ENCODE assay signal across 14 cellular contexts in genomic region chr9:83355024-83355444, GRCh38.
DNase-seq lines count a peak whose midpoint lies in the region; ATAC-seq and TF ChIP-seq lines count a peak whose summit lies in the region.
"Had no signal": no experiment of that assay in that cellular context is flagged by ENCODE, and none has a peak within 500 bp of the region (broad histone marks: within the 10 kb centered on the region; RNA-seq: fewer than 3 reads in every experiment).

No MANE protein-coding gene starts in this region.

- H3K9ac ChIP-seq in adipocyte (ENCODE audit: low read length), result no peak overlapping the region

- 53 to 79% (median 70%) methylated on average over 4 of the region's 4 CpGs for WGBS in heart left ventricle, 4 donors

- CTCF ChIA-PET in HEK293 (lab: Yijun Ruan, JAX), result no interaction called here

- in situ Hi-C loops in gastrocnemius medialis (cut with MboI; ENCODE audit: low sequenced_read_pairs in 4 of 4), result no loop called here

- TF ChIP-seq CTCF in HEK293 (tag by site-specific recombination; IDR thresholded peaks at IDR 0.05), result no peak
- TF ChIP-seq CTCF in heart left ventricle (IDR thresholded peaks at IDR 0.05), result no peak
- no peak for TF ChIP-seq CTCF in gastrocnemius medialis (IDR thresholded peaks at IDR 0.05 in 4 of 5, conservative IDR thresholded peaks at IDR 0.05 in 1 of 5)

- peak; percentile 44 to 89 (median 81) for ATAC-seq in heart left ventricle
- ATAC-seq in gastrocnemius medialis, result peak; percentile 26 to 46
- ATAC-seq in GM21723 (IDR thresholded peaks at IDR 0.05; ENCODE audit: unreplicated experiment), result no peak
- ATAC-seq: activated T-helper 17 cell treated with anti-CD3 and anti-CD28 coated beads, Interleukin-2, amount 50 U/mL, for 72 hours; CD8-positive, alpha-beta T cell; T-helper 17 cell had no signal

- no peak for TF ChIP-seq POLR2A in heart left ventricle (IDR thresholded peaks at IDR 0.05)
- no peak for TF ChIP-seq POLR2A in gastrocnemius medialis (IDR thresholded peaks at IDR 0.05)

- no peaks in the 10 kb centered on the region for H3K4me1 ChIP-seq in HEK293 (ENCODE audit: control insufficient read depth, insufficient read depth, low read length)
- peaks cover 8% of the 10 kb centered on the region for H3K4me1 ChIP-seq in adipocyte (ENCODE audit: control insufficient read depth, insufficient read depth, low read length)
- H3K4me1 ChIP-seq in heart left ventricle, result peaks cover 0 to 11% (median 0%) of the 10 kb centered on the region in 12 donors
- no peaks in the 10 kb centered on the region for H3K4me1 ChIP-seq in gastrocnemius medialis
- H3K4me1 ChIP-seq: stomach had no signal

- intact Hi-C loops in heart left ventricle (cut with DNase I), result loop anchor here in 1 of 10 donors (10.0 kb wide), 1 partner anchor 60 kb away; no protein-coding TSS in a partner anchor
- intact Hi-C loops in gastrocnemius medialis (cut with DNase I; ENCODE audit: low total_unique reads), result no loop called here

- H3K9me3 ChIP-seq in HEK293 (ENCODE audit: control insufficient read depth, insufficient read depth, low read depth, low read length) (no peaks in the 10 kb centered on the region), adipocyte (ENCODE audit: control insufficient read depth, low read length) (no peaks in the 10 kb centered on the region), heart left ventricle (peaks cover 0 to 9% (median 0%) of the 10 kb centered on the region in 12 donors), gastrocnemius medialis (no peaks in the 10 kb centered on the region)
- H3K9me3 ChIP-seq: stomach had no signal

- POLR2A ChIA-PET in HEK293 (lab: Yijun Ruan, JAX), result no interaction called here

- H3K36me3 ChIP-seq in HEK293 (ENCODE audit: control insufficient read depth in 2 of 2, insufficient read depth in 1 of 2, low read length in 2 of 2) (no peaks in the 10 kb centered on the region), adipocyte (ENCODE audit: control insufficient read depth, insufficient read depth, low read length, severe bottlenecking) (no peaks in the 10 kb centered on the region), heart left ventricle (no peaks in the 10 kb centered on the region), gastrocnemius medialis (no peaks in the 10 kb centered on the region)
- H3K36me3 ChIP-seq: stomach had no signal

- H3K27me3 ChIP-seq in adipocyte (replicated peaks; ENCODE audit: control insufficient read depth, insufficient read depth, low read length) (no peaks in the 10 kb centered on the region), heart left ventricle (no peaks in the 10 kb centered on the region), gastrocnemius medialis (no peaks in the 10 kb centered on the region)
- H3K27me3 ChIP-seq: stomach had no signal

- no peak overlapping the region for H3K4me3 ChIP-seq in HEK293 (ENCODE audit: low read depth, low read length)
- H3K4me3 ChIP-seq in adipocyte (ENCODE audit: low read length), result no peak overlapping the region
- H3K4me3 ChIP-seq in heart left ventricle, result no peak overlapping the region
- no peak overlapping the region for H3K4me3 ChIP-seq in gastrocnemius medialis
- H3K4me3 ChIP-seq: stomach had no signal

- no peak overlapping the region for H3K27ac ChIP-seq in HEK293 (ENCODE audit: extremely low read depth, low read depth, low read length)
- H3K27ac ChIP-seq in heart left ventricle, result peak overlapping the region in 11 of 12 donors; percentile 19 to 78 (median 60)
- peak overlapping the region; percentile 23 to 37 (median 26) for H3K27ac ChIP-seq in gastrocnemius medialis

- DNase-seq in adipocyte (ENCODE audit: low read depth) (peak; percentile 40), heart left ventricle (peak in 4 of 5 donors; percentile 37 to 58 (median 50)), gastrocnemius medialis (no peak), amniotic stem cell (lab: John Stamatoyannopoulos, UW) (no peak), activated T-cell treated with anti-CD3 and anti-CD28 coated beads for 4 hours (no peak)
- DNase-seq: activated CD4-positive, alpha-beta T cell treated with anti-CD3 and anti-CD28 coated beads, Interleukin-2, amount 10 ng/mL, durations not matched to agents 7 days and 5 days; CD8-positive, alpha-beta T cell; OCI-M1; retina; stomach; T-helper 17 cell had no signal

TF ChIP-seq in HEK293, 187 proteins besides CTCF, POLR2A, EP300 and RAD21:
- TF ChIP-seq ZNF530 (tag by site-specific recombination; IDR thresholded peaks at IDR 0.05; ENCODE audit: low read depth) (no peak), ZNF837 (tag by site-specific recombination; IDR thresholded peaks at IDR 0.05) (no peak), ZBTB10 (tag by site-specific recombination; IDR thresholded peaks at IDR 0.05) (no peak), ZNF146 (tag by site-specific recombination; IDR thresholded peaks at IDR 0.05) (no peak), REST (tag by site-specific recombination; IDR thresholded peaks at IDR 0.05) (peak; percentile 89)

Comparison
In these comparisons a context has a peak if more than half of its experiments do, and no peak if none do; other contexts are left out.
1. DNase-seq: peak in adipocyte (single experiment) and heart left ventricle (4 of 5); none in gastrocnemius medialis (0 of 2), amniotic stem cell (single experiment) and activated T-cell treated with anti-CD3 and anti-CD28 coated beads for 4 hours (single experiment).